9 cellular contexts compared by ENCODE assay signal in the genomic region with DNA sequence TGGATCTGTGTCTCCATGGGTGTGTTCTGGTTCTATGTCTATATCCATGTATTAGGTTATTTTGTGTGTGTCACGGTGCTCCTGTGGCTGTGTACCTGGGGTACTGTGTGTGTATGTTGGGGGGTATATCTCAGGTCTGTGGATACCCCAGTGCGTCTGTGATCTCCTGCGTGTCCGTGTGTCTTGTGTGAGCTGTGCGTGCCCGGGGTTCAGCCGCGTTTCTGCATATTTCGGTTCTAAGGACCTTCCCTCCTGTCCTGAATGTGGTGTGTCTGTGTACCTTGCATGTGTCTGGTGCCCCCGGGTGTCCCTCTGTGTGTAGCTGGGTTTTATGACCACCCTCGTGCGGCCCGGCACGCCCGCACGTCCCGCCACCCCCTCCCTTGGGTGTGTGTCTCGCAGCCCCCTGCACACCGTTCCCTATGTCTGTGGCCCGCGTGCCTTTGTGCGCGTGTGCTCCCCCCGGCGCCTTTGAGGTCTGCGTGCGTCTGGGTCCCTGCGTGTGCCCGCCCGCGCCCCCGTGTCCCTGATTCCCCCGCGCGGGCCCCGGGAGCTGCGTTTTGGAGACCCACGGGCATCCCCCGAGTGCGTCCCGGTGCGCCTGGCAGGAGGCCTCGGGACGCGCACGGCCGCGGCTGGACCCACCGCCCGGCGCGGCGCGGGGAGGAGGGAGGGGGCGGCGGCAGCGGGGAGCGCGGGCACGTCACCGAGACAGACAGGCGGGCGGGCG. TPM values are rescaled to one million over a fixed set of nuclear protein-coding genes. Genes with fewer than 3 reads are reported as not detected.
DNase-seq lines count a peak whose midpoint lies in the region; ATAC-seq lines count a peak whose summit lies in the region.
"Had no signal": no experiment of that assay in that cellular context is flagged by ENCODE, and none has a peak within 500 bp of the region (broad histone marks: within the 10 kb centered on the region; RNA-seq: fewer than 3 reads in every experiment).

No MANE protein-coding gene starts in this region.

- H3K9me3 ChIP-seq in right cardiac atrium (ENCODE audit: control insufficient read depth, low read length) (no peaks in the 10 kb centered on the region), stomach smooth muscle (ENCODE audit: control insufficient read depth in 2 of 2, low read length in 2 of 2) (no peaks in the 10 kb centered on the region)

- H3K27ac ChIP-seq in right cardiac atrium (ENCODE audit: low read length) (no peak overlapping the region), stomach smooth muscle (ENCODE audit: low read length) (peak overlapping the region; percentile 55)

- H3K27me3 ChIP-seq in right cardiac atrium (ENCODE audit: control insufficient read depth, insufficient read depth) (no peaks in the 10 kb centered on the region), stomach smooth muscle (ENCODE audit: control insufficient read depth in 1 of 2, insufficient read depth in 2 of 2, low read length in 2 of 2) (no peaks in the 10 kb centered on the region)

- H3K4me1 ChIP-seq in right cardiac atrium (ENCODE audit: control insufficient read depth, insufficient read depth, low read length) (no peaks in the 10 kb centered on the region), stomach smooth muscle (ENCODE audit: control insufficient read depth, insufficient read depth, low read length) (peaks cover 22% of the 10 kb centered on the region)

- H3K27me3 Mint-ChIP-seq in T-helper 1 cell treated with Interleukin-12 subunit alpha and Interleukin-12 subunit beta and Interleukin-4 antibody, amounts not matched to agents 30 μg/mL and 1 μg/mL, for 36 hours (ENCODE audit: low read depth), result peaks cover 38% of the 10 kb centered on the region
- H3K27me3 Mint-ChIP-seq in T-cell, result peaks cover 22 to 37% of the 10 kb centered on the region in 2 donors

- H3K4me1 Mint-ChIP-seq in T-helper 1 cell treated with Interleukin-12 subunit alpha and Interleukin-12 subunit beta and Interleukin-4 antibody, amounts not matched to agents 30 μg/mL and 1 μg/mL, for 36 hours (ENCODE audit: low read depth), result peaks cover 36% of the 10 kb centered on the region
- peaks cover 38 to 45% (median 43%) of the 10 kb centered on the region in 3 donors for H3K4me1 Mint-ChIP-seq in T-cell

- H3K4me3 Mint-ChIP-seq in T-helper 1 cell treated with Interleukin-12 subunit alpha and Interleukin-12 subunit beta and Interleukin-4 antibody, amounts not matched to agents 30 μg/mL and 1 μg/mL, for 36 hours, result peak overlapping the region; percentile 65
- H3K4me3 Mint-ChIP-seq in T-cell, result peak overlapping the region; percentile 67 to 90 (median 81)

- ATAC-seq in T-cell (replicated peaks in 1 of 4) (no peak), right cardiac atrium (no peak), left colon (no peak)

- H3K4me3 ChIP-seq in right cardiac atrium (ENCODE audit: low read length) (peak overlapping the region; percentile 88), stomach smooth muscle (ENCODE audit: low read length in 2 of 2) (peak overlapping the region in 1 of 2 donors; percentile 52)

- DNase-seq in T-helper 1 cell (no peak), T-cell (no peak), right cardiac atrium (no peak), left colon (no peak)
- DNase-seq in stimulated activated CD4-positive, alpha-beta T cell treated with anti-CD3 and anti-CD28 coated beads, Interleukin-12 subunit alpha, Interleukin-12 subunit beta, amount 100 ng/mL, for 4 hours, result no peak
- no peak for DNase-seq in stimulated activated CD4-positive, alpha-beta T cell treated with anti-CD3 and anti-CD28 coated beads, Interleukin-2, amount 100 ng/mL, for 48 hours

- peaks cover 4% of the 10 kb centered on the region for H3K36me3 Mint-ChIP-seq in T-helper 1 cell treated with Interleukin-12 subunit alpha and Interleukin-12 subunit beta and Interleukin-4 antibody, amounts not matched to agents 30 μg/mL and 1 μg/mL, for 36 hours (ENCODE audit: low read depth)
- no peaks in the 10 kb centered on the region for H3K36me3 Mint-ChIP-seq in T-cell

- CTCF ChIA-PET in T-cell (lab: Charles Lee), result interaction anchor here in 1 of 2 donors (1.3 to 3.2 kb wide), 2 partner anchors 81 to 90 kb away, joined by 3 to 13 read pairs; a partner anchor contains a TSS

- H3K27ac Mint-ChIP-seq in T-helper 1 cell treated with Interleukin-12 subunit alpha and Interleukin-12 subunit beta and Interleukin-4 antibody, amounts not matched to agents 30 μg/mL and 1 μg/mL, for 36 hours, result peak overlapping the region; percentile 3
- H3K27ac Mint-ChIP-seq in T-cell, result peak overlapping the region; percentile 40 to 64

- POLR2A ChIA-PET in T-cell (lab: Charles Lee), result interaction anchor here in 1 of 2 donors (0.6 kb wide), 1 partner anchor 888 kb away, joined by 3 read pairs; no protein-coding TSS in a partner anchor

- H3K9ac ChIP-seq in stomach smooth muscle (ENCODE audit: low read length in 2 of 2), result no peak overlapping the region

- H3K9me3 Mint-ChIP-seq in T-helper 1 cell treated with Interleukin-12 subunit alpha and Interleukin-12 subunit beta and Interleukin-4 antibody, amounts not matched to agents 30 μg/mL and 1 μg/mL, for 36 hours, result no peaks in the 10 kb centered on the region
- no peaks in the 10 kb centered on the region for H3K9me3 Mint-ChIP-seq in T-cell

- 8% methylated on average over 64 of the region's 64 CpGs for WGBS in right cardiac atrium

- intact Hi-C loops in right cardiac atrium (cut with DNase I) (loop anchor here (5.0 to 10.0 kb wide), 5 partner anchors 67 to 270 kb away; a partner anchor contains a TSS), left colon (cut with DNase I, micrococcal nuclease) (loop anchor here (5.0 to 10.0 kb wide), 2 partner anchors 77 to 80 kb away; no protein-coding TSS in a partner anchor)

- no peaks in the 10 kb centered on the region for H3K36me3 ChIP-seq in stomach smooth muscle (ENCODE audit: control insufficient read depth in 2 of 2, insufficient read depth in 2 of 2, low read length in 2 of 2)

RNA-seq across cellular contexts. Expression of a gene that starts 12.3 kb away (rescaled TPM):
- 1 to 10 TPM in 3 of 5 donors, under 1 TPM in 1, not detected in 1; 0.85 to 2.3 (median 1.5) TPM for total RNA-seq in T-cell
- total RNA-seq in right cardiac atrium, result 1 to 10 TPM in 2 of 4 donors, under 1 TPM in 1, not detected in 1; 0.86 to 2.1 (median 1.4) TPM
- 1.7 TPM for polyA plus RNA-seq in right cardiac atrium
- total RNA-seq in left colon, result under 1 TPM in 1 of 2 donors, not detected in 1; 0.56 TPM
- total RNA-seq: Daoy had no signal

RNA-seq across cellular contexts. Expression of a gene that starts 41.2 kb away (rescaled TPM):
- total RNA-seq in T-cell, result 1 to 10 TPM; 1.3 to 3.6 (median 1.7) TPM
- 1 to 10 TPM in 1 of 4 donors, under 1 TPM in 3; 0.40 to 1.2 (median 0.80) TPM for total RNA-seq in right cardiac atrium
- 0.48 TPM for polyA plus RNA-seq in right cardiac atrium
- 1 to 10 TPM; 7.9 to 9.1 TPM for total RNA-seq in left colon

RNA-seq across cellular contexts. Expression of a gene that starts 41.3 kb away (rescaled TPM):
- total RNA-seq in T-cell, result 10 to 100 TPM; 25.9 to 41.3 (median 37.4) TPM
- total RNA-seq in right cardiac atrium, result 10 to 100 TPM; 21.6 to 26.2 (median 22.3) TPM
- 22.9 TPM for polyA plus RNA-seq in right cardiac atrium
- total RNA-seq in left colon, result 100 to 1,000 TPM in 1 of 2 donors, 10 to 100 TPM in 1; 90.8 to 132 TPM
